12 cellular contexts compared by ENCODE assay signal in genomic region chr6:140809694-140810101, GRCh38.
A peak's percentile ranks its signal among the peaks of the same experiment; 100 is the strongest.
DNase-seq lines count a peak whose midpoint lies in the region; ATAC-seq, FAIRE-seq and TF ChIP-seq lines count a peak whose summit lies in the region.
"Had no signal": no experiment of that assay in that cellular context is flagged by ENCODE, and none has a peak within 500 bp of the region (broad histone marks: within the 10 kb centered on the region; RNA-seq: fewer than 3 reads in every experiment).

No MANE protein-coding gene starts in this region.

- no peaks in the 10 kb centered on the region for H3K4me1 Mint-ChIP-seq in progenitor cell of endocrine pancreas (ENCODE audit: low read depth)
- H3K4me1 Mint-ChIP-seq: brain; CD4-positive, CD25-positive, alpha-beta regulatory T cell had no signal

- TF ChIP-seq EP300 in upper lobe of left lung (IDR thresholded peaks at IDR 0.05), result no peak

- TF ChIP-seq POLR2A in upper lobe of left lung (IDR thresholded peaks at IDR 0.05), result no peak

- H3K9me3 ChIP-seq in upper lobe of left lung (no peaks in the 10 kb centered on the region), kidney (ENCODE audit: control insufficient read depth in 1 of 2, low read length in 2 of 2) (no peaks in the 10 kb centered on the region)
- no peaks in the 10 kb centered on the region for H3K9me3 ChIP-seq in effector memory CD4-positive, alpha-beta T cell (ENCODE audit: control insufficient read depth, low read length)

- WGBS in upper lobe of left lung, 2 donors, result 52 to 74% methylated on average over 3 of the region's 3 CpGs

- intact Hi-C loops in kidney (cut with DNase I), result no loop called here

- DNase-seq in GM06990 (ENCODE audit: extremely low read depth, insufficient read length) (peak; percentile 27), UCSD-AML1 (lab: John Stamatoyannopoulos, UW; ENCODE audit: unreplicated experiment) (peak; percentile 12), upper lobe of left lung (no peak), progenitor cell of endocrine pancreas (ENCODE audit: low spot score, unreplicated experiment) (no peak), kidney (no peak)
- DNase-seq in effector memory CD4-positive, alpha-beta T cell, result no peak
- DNase-seq: NCI-H510A treated with DMSO at 0.1 percent for 48 hours had no signal

- ATAC-seq in GM19372 (IDR thresholded peaks at IDR 0.05; ENCODE audit: low read depth, unreplicated experiment), result peak; percentile 72
- peak; percentile 82 for ATAC-seq in HG03066 (IDR thresholded peaks at IDR 0.05; ENCODE audit: low read depth, unreplicated experiment)
- no peak for ATAC-seq in upper lobe of left lung (ENCODE audit: low FRiP score in 2 of 2)

- no peak overlapping the region for H3K9ac ChIP-seq in kidney (ENCODE audit: low read length in 2 of 2)

- H3K27ac ChIP-seq in upper lobe of left lung (no peak overlapping the region), kidney (ENCODE audit: low read depth in 2 of 2, low read length in 2 of 2) (no peak overlapping the region)
- no peak overlapping the region for H3K27ac ChIP-seq in effector memory CD4-positive, alpha-beta T cell (ENCODE audit: insufficient read depth, low read length, poor library complexity, severe bottlenecking)

- no peaks in the 10 kb centered on the region for H3K36me3 ChIP-seq in GM06990 (ENCODE audit: control insufficient read depth, insufficient read depth, low read length)
- no peaks in the 10 kb centered on the region for H3K36me3 ChIP-seq in upper lobe of left lung
- no peaks in the 10 kb centered on the region for H3K36me3 ChIP-seq in effector memory CD4-positive, alpha-beta T cell (ENCODE audit: control insufficient read depth, insufficient read depth, low read length)
- no peaks in the 10 kb centered on the region for H3K36me3 ChIP-seq in kidney (ENCODE audit: control insufficient read depth in 1 of 2, insufficient read depth in 2 of 2, low read length in 2 of 2)

- H3K36me3 Mint-ChIP-seq in progenitor cell of endocrine pancreas (ENCODE audit: insufficient read depth), result peaks cover 3% of the 10 kb centered on the region
- H3K36me3 Mint-ChIP-seq: brain; CD4-positive, CD25-positive, alpha-beta regulatory T cell had no signal

- H3K27me3 Mint-ChIP-seq in progenitor cell of endocrine pancreas, result no peaks in the 10 kb centered on the region
- H3K27me3 Mint-ChIP-seq: CD4-positive, CD25-positive, alpha-beta regulatory T cell had no signal

- no peak overlapping the region for H3K27ac Mint-ChIP-seq in progenitor cell of endocrine pancreas
- H3K27ac Mint-ChIP-seq: brain; CD4-positive, CD25-positive, alpha-beta regulatory T cell had no signal

- no peak overlapping the region for H3K4me3 ChIP-seq in GM06990 (replicated peaks; ENCODE audit: low read depth, low read length)
- H3K4me3 ChIP-seq in upper lobe of left lung, result no peak overlapping the region
- H3K4me3 ChIP-seq in effector memory CD4-positive, alpha-beta T cell (ENCODE audit: insufficient read depth, low read depth, low read length, poor library complexity, severe bottlenecking), result no peak overlapping the region
- no peak overlapping the region for H3K4me3 ChIP-seq in kidney (ENCODE audit: low read length in 2 of 2)

- peaks cover 16% of the 10 kb centered on the region for H3K9me3 Mint-ChIP-seq in progenitor cell of endocrine pancreas (ENCODE audit: low read depth)

- H3K4me1 ChIP-seq in upper lobe of left lung, result no peaks in the 10 kb centered on the region
- H3K4me1 ChIP-seq in effector memory CD4-positive, alpha-beta T cell (ENCODE audit: control insufficient read depth, insufficient read depth, low read length, poor library complexity, severe bottlenecking), result no peaks in the 10 kb centered on the region
- no peaks in the 10 kb centered on the region for H3K4me1 ChIP-seq in kidney (ENCODE audit: control insufficient read depth in 1 of 2, insufficient read depth in 1 of 2, low read depth in 1 of 2, low read length in 2 of 2)

- no peak for FAIRE-seq in kidney (lab: Jason Lieb, UNC)

- no peaks in the 10 kb centered on the region for H3K27me3 ChIP-seq in GM06990 (replicated peaks; ENCODE audit: control insufficient read depth, insufficient read depth, low read length)
- H3K27me3 ChIP-seq in upper lobe of left lung, result no peaks in the 10 kb centered on the region
- no peaks in the 10 kb centered on the region for H3K27me3 ChIP-seq in effector memory CD4-positive, alpha-beta T cell (replicated peaks; ENCODE audit: control insufficient read depth, insufficient read depth, low read length, poor library complexity, severe bottlenecking)

- H3K4me3 Mint-ChIP-seq in progenitor cell of endocrine pancreas (ENCODE audit: low read depth), result no peak overlapping the region
- H3K4me3 Mint-ChIP-seq: brain; CD4-positive, CD25-positive, alpha-beta regulatory T cell; neural crest cell had no signal

- TF ChIP-seq CTCF in GM06990 (IDR thresholded peaks at IDR 0.05; ENCODE audit: insufficient read depth, low read length, poor library complexity, severe bottlenecking) (no peak), upper lobe of left lung (IDR thresholded peaks at IDR 0.05) (no peak), progenitor cell of endocrine pancreas (IDR thresholded peaks at IDR 0.05; ENCODE audit: unreplicated experiment) (no peak), kidney (IDR thresholded peaks at IDR 0.05; ENCODE audit: borderline replicate concordance, extremely low read depth, insufficient read depth) (no peak)

Comparison
In these comparisons a context has a peak if more than half of its experiments do, and no peak if none do; other contexts are left out.
1. DNase-seq: peak in GM06990 (single experiment) and UCSD-AML1 (single experiment); none in upper lobe of left lung (0 of 2), progenitor cell of endocrine pancreas (single experiment), effector memory CD4-positive, alpha-beta T cell (0 of 3) and kidney (single experiment).
2. ATAC-seq: peak in GM19372 (single experiment) and HG03066 (single experiment); none in upper lobe of left lung (0 of 2).